Comparison of ENCODE assay signal across 1 cellular context in genomic region chr11:3162410-3163240, GRCh38.
TF ChIP-seq lines count a peak whose summit lies in the region.

No MANE protein-coding gene starts in this region.

TF ChIP-seq in GM23338, 12 proteins besides CTCF, POLR2A, EP300 and RAD21 (continued from another document):
- TF ChIP-seq ETS1 (IDR thresholded peaks at IDR 0.05) = no peak
- TF ChIP-seq STAT1 (IDR thresholded peaks at IDR 0.05; ENCODE audit: unreplicated experiment) = no peak
- no peak for TF ChIP-seq POLR2AphosphoS5 (IDR thresholded peaks at IDR 0.05; ENCODE audit: low read depth)
- TF ChIP-seq JUNB (IDR thresholded peaks at IDR 0.05; ENCODE audit: unreplicated experiment) = no peak
- TF ChIP-seq REST (IDR thresholded peaks at IDR 0.05; ENCODE audit: unreplicated experiment) = no peak
- TF ChIP-seq EZH2 (IDR thresholded peaks at IDR 0.05; ENCODE audit: low read depth, unreplicated experiment) = no peak
- no peak for TF ChIP-seq NANOG (IDR thresholded peaks at IDR 0.05; ENCODE audit: borderline replicate concordance)
